ENCODE assay signal across 15 cellular contexts in the genomic region with DNA sequence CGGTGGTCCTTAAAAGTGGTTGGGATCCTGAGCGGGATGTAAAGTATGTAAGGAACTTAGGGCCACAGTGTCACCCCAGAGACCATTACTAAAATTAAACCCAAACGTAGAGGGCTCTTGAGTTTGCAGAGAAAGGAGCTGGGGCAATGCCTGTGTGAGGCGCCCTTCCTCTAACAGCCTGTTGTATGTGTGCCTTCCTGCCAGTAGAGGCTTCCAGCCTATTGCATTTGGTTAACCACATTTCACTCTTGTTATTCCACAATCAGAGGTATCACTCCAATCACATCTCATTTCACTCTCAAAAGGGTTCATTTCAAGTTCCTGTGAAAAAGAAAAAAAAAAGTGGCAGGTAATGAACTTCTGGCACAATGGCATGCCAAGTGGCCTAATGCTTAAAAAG. TPM values are rescaled to one million over a fixed set of nuclear protein-coding genes. Genes with fewer than 3 reads are reported as not detected.
DNase-seq lines count a peak whose midpoint lies in the region; ATAC-seq, FAIRE-seq and TF ChIP-seq lines count a peak whose summit lies in the region.
"Had no signal": no experiment of that assay in that cellular context is flagged by ENCODE, and none has a peak within 500 bp of the region (broad histone marks: within the 10 kb centered on the region; RNA-seq: fewer than 3 reads in every experiment).

No MANE protein-coding gene starts in this region.

- H3K9ac ChIP-seq in SK-N-SH, result no peak overlapping the region
- no peak overlapping the region for H3K9ac ChIP-seq in keratinocyte (ENCODE audit: control insufficient read depth, extremely low read depth, insufficient read depth, low read length)

- H3K36me3 ChIP-seq in GM23338 (ENCODE audit: insufficient read depth) (no peaks in the 10 kb centered on the region), SK-N-SH (replicated peaks in 1 of 2; ENCODE audit: control insufficient read depth in 1 of 2, insufficient read depth in 2 of 2, low read length in 1 of 2) (peaks cover 0 to 7% of the 10 kb centered on the region in 2 experiments), keratinocyte (ENCODE audit: control insufficient read depth in 2 of 2, extremely low read depth in 1 of 2, insufficient read depth in 2 of 2, low read length in 2 of 2) (no peaks in the 10 kb centered on the region), sigmoid colon (no peaks in the 10 kb centered on the region)
- H3K36me3 ChIP-seq: esophagus muscularis mucosa had no signal

- H3K27me3 ChIP-seq in GM23338 (ENCODE audit: insufficient read depth) (no peaks in the 10 kb centered on the region), SK-N-SH (ENCODE audit: insufficient read depth) (no peaks in the 10 kb centered on the region), keratinocyte (ENCODE audit: control insufficient read depth, extremely low read depth, insufficient read depth, low read length) (no peaks in the 10 kb centered on the region), sigmoid colon (no peaks in the 10 kb centered on the region)
- H3K27me3 ChIP-seq: esophagus muscularis mucosa had no signal

- ATAC-seq in GM23338, result peak; percentile 100
- ATAC-seq: mucosa of descending colon had no signal

- H3K79me2 ChIP-seq in GM23338 (replicated peaks; ENCODE audit: insufficient read depth) (peaks cover 64% of the 10 kb centered on the region), SK-N-SH (ENCODE audit: insufficient read depth) (peaks cover 97% of the 10 kb centered on the region), keratinocyte (ENCODE audit: control insufficient read depth, insufficient read depth, low read length) (peaks cover 29% of the 10 kb centered on the region)

- no peak overlapping the region for H3K4me3 ChIP-seq in GM23338
- no peak overlapping the region for H3K4me3 ChIP-seq in SK-N-SH (ENCODE audit: low read depth in 2 of 2, low read length in 1 of 2)
- no peak overlapping the region for H3K4me3 ChIP-seq in keratinocyte (ENCODE audit: control insufficient read depth in 2 of 3, extremely low read depth in 1 of 3, insufficient read depth in 2 of 3, low read depth in 1 of 3, low read length in 3 of 3)
- H3K4me3 ChIP-seq in sigmoid colon, result no peak overlapping the region
- H3K4me3 ChIP-seq: esophagus muscularis mucosa, mucosa of descending colon had no signal

- POLR2A ChIA-PET in SK-N-SH (lab: Yijun Ruan, JAX), result no interaction called here

- H3K4me1 Mint-ChIP-seq in GM23338, result peaks cover 10% of the 10 kb centered on the region; the same call in 2 of the 3 replicates
- H3K4me1 Mint-ChIP-seq: IgD-negative memory B cell had no signal

- TF ChIP-seq EP300 in SK-N-SH (IDR thresholded peaks at IDR 0.05; ENCODE audit: borderline replicate concordance in 1 of 2, low read depth in 1 of 2, low read length in 1 of 2) (no peak), sigmoid colon (IDR thresholded peaks at IDR 0.05) (no peak)

- no peaks in the 10 kb centered on the region for H3K27me3 Mint-ChIP-seq in GM23338 (ENCODE audit: insufficient read depth, low read depth, poor library complexity)
- H3K27me3 Mint-ChIP-seq: activated naive CD4-positive, alpha-beta T cell treated with anti-CD3 and anti-CD28 coated beads, Interleukin-2, amount 50 U/mL, for 24 hours; IgD-negative memory B cell had no signal

- no peak overlapping the region for H3K4me3 Mint-ChIP-seq in GM23338
- H3K4me3 Mint-ChIP-seq: activated naive CD4-positive, alpha-beta T cell treated with anti-CD3 and anti-CD28 coated beads, Interleukin-2, amount 50 U/mL, for 24 hours; IgD-negative memory B cell had no signal

- TF ChIP-seq CTCF in GM12872 (IDR thresholded peaks at IDR 0.05; ENCODE audit: insufficient read depth, low read depth, low read length) (0 out of 3 replicates have a peak, but pooled peaks have one; percentile 12), GM23338 (conservative IDR thresholded peaks at IDR 0.05; ENCODE audit: low read depth in 2 of 2) (peak; percentile 67 to 80), SK-N-SH (IDR thresholded peaks at IDR 0.05) (peak; percentile 45), keratinocyte (optimal IDR thresholded peaks at IDR 0.05 in 1 of 3, IDR thresholded peaks at IDR 0.05 in 1 of 3, conservative IDR thresholded peaks at IDR 0.05 in 1 of 3; ENCODE audit: extremely low read depth in 1 of 3, insufficient read depth in 2 of 3, low read length in 3 of 3) (peak; percentile 13 to 28 (median 15)), sigmoid colon (IDR thresholded peaks at IDR 0.05) (no peak)

- no peaks in the 10 kb centered on the region for H3K9me3 ChIP-seq in SK-N-SH
- no peaks in the 10 kb centered on the region for H3K9me3 ChIP-seq in keratinocyte (ENCODE audit: control insufficient read depth, low read depth, low read length)
- no peaks in the 10 kb centered on the region for H3K9me3 ChIP-seq in sigmoid colon
- H3K9me3 ChIP-seq: esophagus muscularis mucosa, mucosa of descending colon had no signal

- in situ Hi-C loops in G401 (cut with HindIII; ENCODE audit: low sequenced_read_pairs), result no loop called here

- no peaks in the 10 kb centered on the region for H3K9me1 ChIP-seq in keratinocyte (ENCODE audit: control insufficient read depth, extremely low read depth, insufficient read depth, low read length)

- H3K27ac Mint-ChIP-seq in GM23338, result peak overlapping the region; percentile 56; the same call in 1 of the 2 replicates
- H3K27ac Mint-ChIP-seq: activated naive CD4-positive, alpha-beta T cell treated with anti-CD3 and anti-CD28 coated beads, Interleukin-2, amount 50 U/mL, for 24 hours; IgD-negative memory B cell had no signal

- peaks cover 9% of the 10 kb centered on the region; the same call in 1 of the 2 replicates for H3K4me1 ChIP-seq in GM23338 (ENCODE audit: insufficient read depth)
- H3K4me1 ChIP-seq in SK-N-SH (ENCODE audit: control insufficient read depth in 1 of 2, insufficient read depth in 2 of 2, low read depth in 1 of 2, low read length in 1 of 2), result peaks cover 0 to 11% of the 10 kb centered on the region in 2 experiments; a peak in 3 of 4 replicates
- H3K4me1 ChIP-seq in keratinocyte (ENCODE audit: control insufficient read depth, extremely low read depth, insufficient read depth, low read length), result peaks cover 7% of the 10 kb centered on the region
- no peaks in the 10 kb centered on the region for H3K4me1 ChIP-seq in sigmoid colon
- H3K4me1 ChIP-seq: esophagus muscularis mucosa had no signal

- FAIRE-seq in keratinocyte (lab: Jason Lieb, UNC), result no peak
- FAIRE-seq: G401.6, TTC549 had no signal

- no peaks in the 10 kb centered on the region for H4K20me1 ChIP-seq in GM23338 (replicated peaks; ENCODE audit: insufficient read depth)
- peaks cover 6% of the 10 kb centered on the region; the same call in 1 of the 2 replicates for H4K20me1 ChIP-seq in SK-N-SH (ENCODE audit: insufficient read depth)
- H4K20me1 ChIP-seq in keratinocyte (ENCODE audit: control insufficient read depth, extremely low read depth, insufficient read depth, low read length), result no peaks in the 10 kb centered on the region

- H3K4me2 ChIP-seq in GM23338 (no peak overlapping the region), SK-N-SH (no peak overlapping the region), keratinocyte (ENCODE audit: control insufficient read depth, extremely low read depth, insufficient read depth, low read depth, low read length) (no peak overlapping the region)

- no peaks in the 10 kb centered on the region for H3K9me3 Mint-ChIP-seq in GM23338
- H3K9me3 Mint-ChIP-seq: activated naive CD4-positive, alpha-beta T cell treated with anti-CD3 and anti-CD28 coated beads, Interleukin-2, amount 50 U/mL, for 24 hours; IgD-negative memory B cell had no signal

- intact Hi-C loops in sigmoid colon (cut with DNase I), result no loop called here

- no peaks in the 10 kb centered on the region for H3F3A ChIP-seq in GM23338 (replicated peaks; ENCODE audit: low read depth)
- H3F3A ChIP-seq in SK-N-SH (replicated peaks; ENCODE audit: insufficient read depth), result peaks cover under 1% of the 10 kb centered on the region

- no peak overlapping the region for H2AFZ ChIP-seq in GM23338
- H2AFZ ChIP-seq in SK-N-SH (ENCODE audit: low read depth), result no peak overlapping the region; the same call in 1 of the 2 replicates
- H2AFZ ChIP-seq in keratinocyte (ENCODE audit: control insufficient read depth, low read length), result no peak overlapping the region

- dilution Hi-C loops in keratinocyte (cut with MboI; ENCODE audit: extremely low pct_ligation_motif_present, low sequenced_read_pairs), result no loop called here

- no peak for TF ChIP-seq RAD21 in SK-N-SH (IDR thresholded peaks at IDR 0.05; ENCODE audit: low read length)

- WGBS in SK-N-SH (ENCODE audit: low lambda C conversion rate), result 92% methylated on average over 4 of the region's 4 CpGs
- 85 to 93% methylated on average over 4 of the region's 4 CpGs for WGBS in sigmoid colon, 2 donors

- H3K27ac ChIP-seq in GM23338 (ENCODE audit: low read depth) (peak overlapping the region; percentile 46; the same call in 1 of the 2 replicates), SK-N-SH (ENCODE audit: low read depth in 2 of 2, low read length in 1 of 2) (no peak overlapping the region), keratinocyte (ENCODE audit: control insufficient read depth, insufficient read depth, low read length) (no peak overlapping the region), sigmoid colon (no peak overlapping the region)
- H3K27ac ChIP-seq: esophagus muscularis mucosa had no signal

- DNase-seq in GM23338 (ENCODE audit: low spot score) (peak; percentile 80), SK-N-SH (no peak), keratinocyte (ENCODE audit: low read depth, low spot score) (no peak), sigmoid colon (no peak), G401 (ENCODE audit: low spot score) (no peak), SK-N-DZ (ENCODE audit: low spot score) (no peak)
- no peak for DNase-seq in stimulated activated naive CD4-positive, alpha-beta T cell (lab: John Stamatoyannopoulos, UW)
- DNase-seq: mucosa of descending colon; stimulated activated CD4-positive, alpha-beta T cell treated with anti-CD3 and anti-CD28 coated beads, Interleukin-12 subunit alpha, Interleukin-12 subunit beta, amount 100 ng/mL, for 4 hours had no signal

- H3K9me2 ChIP-seq in GM23338 (ENCODE audit: insufficient read depth), result no peaks in the 10 kb centered on the region
- no peaks in the 10 kb centered on the region for H3K9me2 ChIP-seq in SK-N-SH

- no peak for TF ChIP-seq POLR2A in sigmoid colon (IDR thresholded peaks at IDR 0.05)

- 0 out of 3 replicates have a peak, but pooled peaks cover 2% of the 10 kb centered on the region for H3K36me3 Mint-ChIP-seq in GM23338 (ENCODE audit: low read depth)
- H3K36me3 Mint-ChIP-seq: activated naive CD4-positive, alpha-beta T cell treated with anti-CD3 and anti-CD28 coated beads, Interleukin-2, amount 50 U/mL, for 24 hours had no signal

- CTCF ChIA-PET in SK-N-SH (lab: Yijun Ruan, JAX), result interaction anchor here (0.8 kb wide), 1 partner anchor 10 kb away, joined by 3 read pairs; no protein-coding TSS in a partner anchor

RNA-seq across cellular contexts. Expression of a gene that starts 29.4 kb away (rescaled TPM):
- total RNA-seq in GM23338 (2014; rRNA removed; shearing (Covaris generic)), result 19.5 and 23.4 TPM in 2 replicates
- 23.1 and 30.2 TPM in 2 replicates for polyA plus RNA-seq in GM23338 (2016; fragmentation: Nextera tagmentation; extraction: Ambion mirVana)
- polyA plus RNA-seq in SK-N-SH (2012; rRNA removed), result 5.4 TPM in 2 replicates
- 7.3 and 9.8 TPM in 2 replicates for polyA plus RNA-seq in SK-N-SH (2012; cell fraction: cytosol; rRNA removed)
- polyA plus RNA-seq in SK-N-SH (2012; cell fraction: nucleus; rRNA removed), result 3.6 and 5.8 TPM in 2 replicates
- 2.2 to 9.0 TPM (median 7.9 TPM) in 3 replicates for polyA plus RNA-seq in keratinocyte
- 16.1 TPM for polyA plus RNA-seq in keratinocyte (2011; ENCODE audit: low read depth)
- 3.3 and 5.5 TPM in 2 replicates for polyA plus RNA-seq in keratinocyte (2011; cell fraction: cytosol; rRNA removed)
- polyA plus RNA-seq in keratinocyte (2011; cell fraction: nucleus; rRNA removed), result 3.9 and 4.4 TPM in 2 replicates
- polyA plus RNA-seq in keratinocyte (2012; ENCODE audit: low replicate concordance), result 5.8 and 8.8 TPM in 2 replicates
- 4.5 to 19.4 TPM (median 7.7 TPM) in 3 replicates for polyA minus RNA-seq in keratinocyte
- polyA minus RNA-seq in keratinocyte (2011; cell fraction: cytosol; rRNA and poly(A)+ RNA removed), result 7.7 TPM
- polyA minus RNA-seq in keratinocyte (2011; cell fraction: nucleus; rRNA and poly(A)+ RNA removed), result 6.6 and 9.4 TPM in 2 replicates
- total RNA-seq in sigmoid colon, result 1 to 10 TPM in 2 of 4 donors, under 1 TPM in 1, not detected in 1; 0.16 to 1.9 (median 1.1) TPM
- 1 to 10 TPM in 2 of 3 donors, under 1 TPM in 1; 0.69 to 3.8 (median 1.2) TPM for polyA plus RNA-seq in sigmoid colon
- total RNA-seq in G401 (2014; rRNA removed; shearing (Covaris generic)), result 13.7 and 31.3 TPM in 2 replicates
- 7.5 and 8.5 TPM in 2 replicates for polyA plus RNA-seq in SK-N-DZ (2014; cell fraction: cytosol; rRNA removed)
- 6.6 and 9.5 TPM in 2 replicates for polyA plus RNA-seq in SK-N-DZ (2014; cell fraction: nucleus; rRNA removed)
- polyA plus RNA-seq: IgD-negative memory B cell had no signal

Comparison
In these comparisons a context has a peak if more than half of its experiments do, and no peak if none do; other contexts are left out.
1. CTCF ChIP-seq: peak in GM12872 (single experiment), GM23338 (2 of 2), SK-N-SH (single experiment) and keratinocyte (3 of 3); none in sigmoid colon (0 of 4).